15 cellular contexts compared by ENCODE assay signal in genomic region chr4:41709844-41710481, GRCh38. TPM values are rescaled to one million over a fixed set of nuclear protein-coding genes. Genes with fewer than 3 reads are reported as not detected.
DNase-seq lines count a peak whose midpoint lies in the region; ATAC-seq and TF ChIP-seq lines count a peak whose summit lies in the region.
"Had no signal": no experiment of that assay in that cellular context is flagged by ENCODE, and none has a peak within 500 bp of the region (broad histone marks: within the 10 kb centered on the region; RNA-seq: fewer than 3 reads in every experiment).

No MANE protein-coding gene starts in this region.

- H3K9me3 Mint-ChIP-seq in activated CD4-positive, alpha-beta T cell treated with anti-CD3 and anti-CD28 coated beads, Interleukin-2, amount 10 ng/mL, durations not matched to agents 24 days and 14 days: no peaks in the 10 kb centered on the region

- no peak overlapping the region for H3K27ac Mint-ChIP-seq in activated CD4-positive, alpha-beta T cell treated with anti-CD3 and anti-CD28 coated beads, Interleukin-2, amount 10 ng/mL, durations not matched to agents 24 days and 14 days
- H3K27ac Mint-ChIP-seq: activated CD8-positive, alpha-beta T cell treated with anti-CD3 and anti-CD28 coated beads, Interleukin-2, amount 10 ng/mL, durations not matched to agents 7 days and 5 days had no signal

- intact Hi-C loops in activated CD4-positive, alpha-beta T cell treated with anti-CD3 and anti-CD28 coated beads, Interleukin-2, amount 10 ng/mL, durations not matched to agents 24 days and 14 days (cut with micrococcal nuclease): no loop called here

- DNase-seq in BE2C (peak; percentile 21), HT1080 (ENCODE audit: low read depth) (peak; percentile 89), RWPE2 (ENCODE audit: low spot score) (no peak), iris pigment epithelial cell (ENCODE audit: low read depth) (peak; percentile 90), islet precursor cell (no peak)
- DNase-seq in activated CD4-positive, alpha-beta T cell treated with anti-CD3 and anti-CD28 coated beads, Interleukin-2, amount 10 ng/mL, durations not matched to agents 24 days and 14 days: no peak
- DNase-seq in stimulated activated CD8-positive, alpha-beta memory T cell treated with anti-CD3 and anti-CD28 coated beads, Interleukin-4, amount 100 ng/mL, for 48 hours: no peak
- DNase-seq: activated CD8-positive, alpha-beta T cell treated with anti-CD3 and anti-CD28 coated beads, Interleukin-2, amount 10 ng/mL, durations not matched to agents 7 days and 5 days; central memory CD4-positive, alpha-beta T cell; Karpas-422; SIG-M5; stimulated activated CD4-positive, alpha-beta T cell treated with anti-CD3 and anti-CD28 coated beads, Interleukin-1b, Interleukin-23, amount 100 ng/mL, for 48 hours had no signal

- no peaks in the 10 kb centered on the region for H3K9me3 ChIP-seq in BE2C
- no peaks in the 10 kb centered on the region for H3K9me3 ChIP-seq in RWPE2 (ENCODE audit: severe bottlenecking)
- H3K9me3 ChIP-seq: Caco-2 had no signal

- H3K27me3 ChIP-seq in BE2C (no peaks in the 10 kb centered on the region), RWPE2 (ENCODE audit: insufficient read depth, poor library complexity, severe bottlenecking) (no peaks in the 10 kb centered on the region)

- peak overlapping the region; percentile 79 for H3K27ac ChIP-seq in RWPE2 (ENCODE audit: poor library complexity, severe bottlenecking)

- H3K4me3 ChIP-seq in BE2C (ENCODE audit: low read depth, low read length) (no peak overlapping the region), RWPE2 (ENCODE audit: severe bottlenecking) (no peak overlapping the region)

- H3K4me3 Mint-ChIP-seq in activated CD4-positive, alpha-beta T cell treated with anti-CD3 and anti-CD28 coated beads, Interleukin-2, amount 10 ng/mL, durations not matched to agents 24 days and 14 days: no peak overlapping the region
- H3K4me3 Mint-ChIP-seq: activated CD8-positive, alpha-beta T cell treated with anti-CD3 and anti-CD28 coated beads, Interleukin-2, amount 10 ng/mL, durations not matched to agents 7 days and 5 days had no signal

- no peak for TF ChIP-seq CTCF in BE2C (IDR thresholded peaks at IDR 0.05; ENCODE audit: low read depth, low read length)
- no peak for TF ChIP-seq CTCF in RWPE2 (IDR thresholded peaks at IDR 0.05; ENCODE audit: poor library complexity, severe bottlenecking)

- H3K27me3 Mint-ChIP-seq in activated CD4-positive, alpha-beta T cell treated with anti-CD3 and anti-CD28 coated beads, Interleukin-2, amount 10 ng/mL, durations not matched to agents 24 days and 14 days: no peaks in the 10 kb centered on the region

- no peaks in the 10 kb centered on the region for H3K36me3 ChIP-seq in BE2C
- H3K36me3 ChIP-seq in RWPE2 (ENCODE audit: low read depth): no peaks in the 10 kb centered on the region

- H3K4me1 Mint-ChIP-seq in activated CD4-positive, alpha-beta T cell treated with anti-CD3 and anti-CD28 coated beads, Interleukin-2, amount 10 ng/mL, durations not matched to agents 24 days and 14 days: no peaks in the 10 kb centered on the region

- ATAC-seq in RWPE2 (ENCODE audit: low read depth) (peak; percentile 87), esophagus mucosa (no peak)
- ATAC-seq: activated CD8-positive, alpha-beta T cell treated with anti-CD3 and anti-CD28 coated beads, Interleukin-2, amount 10 ng/mL, durations not matched to agents 7 days and 5 days had no signal

- no peaks in the 10 kb centered on the region for H3K36me3 Mint-ChIP-seq in activated CD4-positive, alpha-beta T cell treated with anti-CD3 and anti-CD28 coated beads, Interleukin-2, amount 10 ng/mL, durations not matched to agents 24 days and 14 days (ENCODE audit: low read depth)

- H3K4me1 ChIP-seq in BE2C (peaks cover 13% of the 10 kb centered on the region), RWPE2 (ENCODE audit: insufficient read depth, poor library complexity, severe bottlenecking) (peaks cover 35% of the 10 kb centered on the region)

RNA-seq across cellular contexts. Expression of gene PHOX2B, which starts 38.6 kb away (rescaled TPM):
- polyA plus RNA-seq in BE2C (2012; ENCODE audit: insufficient read depth, insufficient read length, low read depth): 33.5 TPM
- not detected in 2 replicates for total RNA-seq in HT1080 (2014; rRNA removed; shearing (Covaris generic))
- not detected in 2 replicates for polyA plus RNA-seq in HT1080 (2015; cell fraction: cytosol; rRNA removed)
- 0.03 TPM in 1 of 2 replicates, not detected in the other for polyA plus RNA-seq in HT1080 (2015; cell fraction: nucleus; rRNA removed)
- not detected in 2 replicates for total RNA-seq in activated CD4-positive, alpha-beta T cell treated with anti-CD3 and anti-CD28 coated beads, Interleukin-2, amount 10 ng/mL, durations not matched to agents 24 days and 14 days
- not detected for total RNA-seq in esophagus mucosa
- total RNA-seq: activated CD8-positive, alpha-beta T cell treated with anti-CD3 and anti-CD28 coated beads, Interleukin-2, amount 10 ng/mL, durations not matched to agents 7 days and 5 days; Caco-2; subcutaneous adipose tissue had no signal

Comparison
In these comparisons a context has a peak if more than half of its experiments do, and no peak if none do; other contexts are left out.
1. DNase-seq: peak in BE2C (single experiment), HT1080 (single experiment) and iris pigment epithelial cell (single experiment); none in RWPE2 (single experiment), islet precursor cell (single experiment), activated CD4-positive, alpha-beta T cell treated with anti-CD3 and anti-CD28 coated beads, Interleukin-2, amount 10 ng/mL, durations not matched to agents 24 days and 14 days (single experiment) and stimulated activated CD8-positive, alpha-beta memory T cell treated with anti-CD3 and anti-CD28 coated beads, Interleukin-4, amount 100 ng/mL, for 48 hours (single experiment).